Comparison of ENCODE assay signal across 8 cellular contexts in genomic region chr1:33036526-33037503, GRCh38. TPM values are rescaled to one million over a fixed set of nuclear protein-coding genes. Genes with fewer than 3 reads are reported as not detected.
DNase-seq lines count a peak whose midpoint lies in the region; ATAC-seq and TF ChIP-seq lines count a peak whose summit lies in the region.

TSS of gene AK2 (minus strand) at chr1:33036883. CDS start at chr1:33036828, 55 bp downstream.

- 9% methylated on average over 59 of the region's 59 CpGs for WGBS in thymus

- no peaks in the 10 kb centered on the region for H3K9me3 Mint-ChIP-seq in activated naive CD8-positive, alpha-beta T cell treated with anti-CD3 and anti-CD28 coated beads, Interleukin-2, amount 10 ng/mL, durations not matched to agents 7 days and 5 days
- no peaks in the 10 kb centered on the region for H3K9me3 Mint-ChIP-seq in osteocyte (ENCODE audit: unreplicated experiment)

- H4K20me1 ChIP-seq in SU-DHL-6 (ENCODE audit: low read depth, low read length) = peaks cover 16% of the 10 kb centered on the region; the same call in 1 of the 2 replicates

- no peak for TF ChIP-seq CTCF in SU-DHL-6 (IDR thresholded peaks at IDR 0.05; ENCODE audit: insufficient read depth, low read length, poor library complexity, severe bottlenecking)
- no peak for TF ChIP-seq CTCF in osteocyte (IDR thresholded peaks at IDR 0.05)

- no peaks in the 10 kb centered on the region for H3K9me3 ChIP-seq in SU-DHL-6 (ENCODE audit: insufficient read depth, low read length)
- H3K9me3 ChIP-seq in thymus (ENCODE audit: control insufficient read depth) = no peaks in the 10 kb centered on the region

- DNase-seq in NCI-H128 (lab: John Stamatoyannopoulos, UW; ENCODE audit: unreplicated experiment) (peak; percentile 97), head of caudate nucleus (peak; percentile 91 to 99 (median 97)), osteocyte (ENCODE audit: extremely low spot score, unreplicated experiment) (peak; percentile 97)
- peak; percentile 88 for DNase-seq in activated naive CD8-positive, alpha-beta T cell treated with anti-CD3 and anti-CD28 coated beads, Interleukin-2, amount 10 ng/mL, durations not matched to agents 7 days and 5 days

- H3K9me2 ChIP-seq in SU-DHL-6 (replicated peaks; ENCODE audit: insufficient read depth, low read length) = no peaks in the 10 kb centered on the region

- 0 out of 2 replicates have a peak, but pooled peaks cover 4% of the 10 kb centered on the region for H3F3A ChIP-seq in SU-DHL-6 (ENCODE audit: insufficient read depth)

- ATAC-seq in HG02678 (IDR thresholded peaks at IDR 0.05; ENCODE audit: unreplicated experiment) = peak; percentile 99
- peak; percentile 100 for ATAC-seq in activated naive CD8-positive, alpha-beta T cell treated with anti-CD3 and anti-CD28 coated beads, Interleukin-2, amount 10 ng/mL, durations not matched to agents 7 days and 5 days (ENCODE audit: low read depth)

- peaks cover 18% of the 10 kb centered on the region for H3K36me3 Mint-ChIP-seq in activated naive CD8-positive, alpha-beta T cell treated with anti-CD3 and anti-CD28 coated beads, Interleukin-2, amount 10 ng/mL, durations not matched to agents 7 days and 5 days
- H3K36me3 Mint-ChIP-seq in osteocyte (ENCODE audit: unreplicated experiment) = peaks cover 6% of the 10 kb centered on the region

- peak within 1 kb of the TSS; percentile 88 for H2AFZ ChIP-seq in SU-DHL-6 (ENCODE audit: low read depth, low read length, severe bottlenecking)

- H3K4me3 ChIP-seq in SU-DHL-6 (ENCODE audit: insufficient read depth, low read length, poor library complexity, severe bottlenecking) (peak within 1 kb of the TSS; percentile 71), thymus (ENCODE audit: low read length) (peak within 1 kb of the TSS; percentile 84)

- peaks cover 8% of the 10 kb centered on the region for H3K27me3 Mint-ChIP-seq in activated naive CD8-positive, alpha-beta T cell treated with anti-CD3 and anti-CD28 coated beads, Interleukin-2, amount 10 ng/mL, durations not matched to agents 7 days and 5 days
- H3K27me3 Mint-ChIP-seq in osteocyte (ENCODE audit: unreplicated experiment) = no peaks in the 10 kb centered on the region

- H3K27ac Mint-ChIP-seq in activated naive CD8-positive, alpha-beta T cell treated with anti-CD3 and anti-CD28 coated beads, Interleukin-2, amount 10 ng/mL, durations not matched to agents 7 days and 5 days = peak within 1 kb of the TSS; percentile 93
- H3K27ac Mint-ChIP-seq in osteocyte (ENCODE audit: unreplicated experiment) = peak within 1 kb of the TSS; percentile 91

- peaks cover 37% of the 10 kb centered on the region for H3K4me1 Mint-ChIP-seq in activated naive CD8-positive, alpha-beta T cell treated with anti-CD3 and anti-CD28 coated beads, Interleukin-2, amount 10 ng/mL, durations not matched to agents 7 days and 5 days
- H3K4me1 Mint-ChIP-seq in osteocyte (ENCODE audit: unreplicated experiment) = peaks cover 21% of the 10 kb centered on the region

- H3K9ac ChIP-seq in SU-DHL-6 (ENCODE audit: low read length) = peak within 1 kb of the TSS; percentile 79

- H3K79me2 ChIP-seq in SU-DHL-6 (ENCODE audit: insufficient read depth, low read length) = peaks cover 48% of the 10 kb centered on the region

- H3K4me3 Mint-ChIP-seq in activated naive CD8-positive, alpha-beta T cell treated with anti-CD3 and anti-CD28 coated beads, Interleukin-2, amount 10 ng/mL, durations not matched to agents 7 days and 5 days = peak within 1 kb of the TSS; percentile 98
- peak within 1 kb of the TSS; percentile 91 for H3K4me3 Mint-ChIP-seq in osteocyte (ENCODE audit: unreplicated experiment)

- POLR2A ChIA-PET in activated naive CD8-positive, alpha-beta T cell treated with anti-CD3 and anti-CD28 coated beads, Interleukin-2, amount 10 ng/mL, durations not matched to agents 7 days and 5 days (lab: Charles Lee) = interaction anchor here (0.5 kb wide), 1 partner anchor 50 kb away, joined by 3 read pairs; no protein-coding TSS in a partner anchor

- peak within 1 kb of the TSS; percentile 91 for H3K4me2 ChIP-seq in SU-DHL-6 (ENCODE audit: low read depth, low read length, poor library complexity, severe bottlenecking)

- H3K27ac ChIP-seq in SU-DHL-6 (ENCODE audit: low read depth, low read length) (peak within 1 kb of the TSS; percentile 2), thymus (ENCODE audit: low read depth) (peak within 1 kb of the TSS; percentile 25)

- H3K27me3 ChIP-seq in SU-DHL-6 (ENCODE audit: low read length) = no peaks in the 10 kb centered on the region
- no peaks in the 10 kb centered on the region for H3K27me3 ChIP-seq in thymus (ENCODE audit: control insufficient read depth, insufficient read depth)

- H3K4me1 ChIP-seq in thymus (ENCODE audit: control insufficient read depth, insufficient read depth, low read length) = peaks cover 14% of the 10 kb centered on the region

- H3K36me3 ChIP-seq in SU-DHL-6 (ENCODE audit: low read length) (no peaks in the 10 kb centered on the region), thymus (ENCODE audit: control insufficient read depth, insufficient read depth) (no peaks in the 10 kb centered on the region)

- TF ChIP-seq POLR2A in GM10847 (IDR thresholded peaks at IDR 0.05; ENCODE audit: extremely low read depth, insufficient read length) = peak; percentile 61

- intact Hi-C loops in head of caudate nucleus (cut with DNase I) = loop anchor here (5.0 to 10.0 kb wide), 2 partner anchors 48 to 65 kb away; partner anchors contain the start of gene AZIN2

RNA-seq across cellular contexts. Expression of gene AK2, which starts in this region (rescaled TPM):
- 100 to 1,000 TPM; 197 to 201 TPM for total RNA-seq in activated naive CD8-positive, alpha-beta T cell treated with anti-CD3 and anti-CD28 coated beads, Interleukin-2, amount 10 ng/mL, durations not matched to agents 7 days and 5 days
- 93.0 and 94.6 TPM in 2 replicates for total RNA-seq in osteocyte
- 73.2 TPM for polyA plus RNA-seq in thymus

Comparison
In these comparisons a context has a peak if more than half of its experiments do, and no peak if none do; other contexts are left out.
1. Peak in every context shown above with its lines: DNase-seq, ATAC-seq, H3K4me3 ChIP-seq and H3K27ac ChIP-seq.